Comparison of ENCODE assay signal across 27 cellular contexts in the genomic region with DNA sequence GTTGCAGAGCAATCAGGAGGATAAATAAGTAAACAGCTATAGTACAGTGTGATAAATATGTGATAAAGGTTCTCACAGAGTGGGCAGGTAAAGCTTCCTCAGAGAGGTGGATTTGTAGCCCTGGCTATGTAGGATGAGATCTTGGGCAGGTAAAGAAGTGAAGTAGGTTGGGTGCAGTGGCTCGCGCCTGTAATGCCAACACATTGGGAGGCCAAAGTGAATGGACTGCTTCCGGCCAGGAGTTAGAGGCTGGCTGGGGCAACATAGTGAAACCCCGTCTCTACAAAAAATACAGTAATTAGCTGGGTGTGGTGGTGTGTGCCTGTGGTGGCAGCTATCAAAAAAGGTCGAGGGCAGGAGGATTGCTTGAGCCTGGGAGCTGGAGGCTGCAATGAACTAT.
"Had no signal": no experiment of that assay in that cellular context is flagged by ENCODE, and none has a peak within 500 bp of the region (broad histone marks: within the 10 kb centered on the region; RNA-seq: fewer than 3 reads in every experiment).

No MANE protein-coding gene starts in this region.

- H3K4me1 Mint-ChIP-seq: immature natural killer cell; naive thymus-derived CD8-positive, alpha-beta T cell; nephron; neural crest cell; stimulated activated effector memory CD8-positive, alpha-beta T cell treated with anti-CD3 and anti-CD28 coated beads, Interleukin-12 subunit alpha, Interleukin-12 subunit beta, amount 100 ng/mL, for 72 hours had no signal

- H3K36me3 Mint-ChIP-seq: stimulated activated effector memory CD8-positive, alpha-beta T cell treated with anti-CD3 and anti-CD28 coated beads, Interleukin-12 subunit alpha, Interleukin-12 subunit beta, amount 100 ng/mL, for 72 hours had no signal

- H3K27ac ChIP-seq: left ventricle myocardium inferior, pancreas, prostate gland, sigmoid colon, spleen, suprapubic skin, thoracic aorta, tibial artery, upper lobe of right lung, uterus had no signal

- H3K4me1 ChIP-seq: left ventricle myocardium inferior, pancreas, prostate gland, sigmoid colon, spleen, suprapubic skin, tibial artery, upper lobe of right lung, uterus had no signal

- H3K27ac Mint-ChIP-seq: immature natural killer cell; nephron; stimulated activated effector memory CD8-positive, alpha-beta T cell treated with anti-CD3 and anti-CD28 coated beads, Interleukin-12 subunit alpha, Interleukin-12 subunit beta, amount 100 ng/mL, for 72 hours; stimulated activated naive CD8-positive, alpha-beta T cell treated with anti-CD3 and anti-CD28 coated beads, Interleukin-15, Interleukin-2, amounts not matched to agents 100 ng/mL and 50 ng/mL, for 24 hours had no signal

- H3K9me3 Mint-ChIP-seq: immature natural killer cell; stimulated activated effector memory CD8-positive, alpha-beta T cell treated with anti-CD3 and anti-CD28 coated beads, Interleukin-12 subunit alpha, Interleukin-12 subunit beta, amount 100 ng/mL, for 72 hours; stimulated activated naive CD8-positive, alpha-beta T cell treated with anti-CD3 and anti-CD28 coated beads, Interleukin-15, Interleukin-2, amounts not matched to agents 100 ng/mL and 50 ng/mL, for 24 hours had no signal

- H3K27me3 Mint-ChIP-seq: naive thymus-derived CD8-positive, alpha-beta T cell; stimulated activated naive CD8-positive, alpha-beta T cell treated with anti-CD3 and anti-CD28 coated beads, Interleukin-15, Interleukin-2, amounts not matched to agents 100 ng/mL and 50 ng/mL, for 24 hours had no signal

- DNase-seq: hypothalamus; immature natural killer cell; left ventricle myocardium inferior; mesendoderm; midbrain; mucosa of descending colon; naive thymus-derived CD8-positive, alpha-beta T cell; nucleus accumbens; pancreas; retina; right cardiac atrium; sigmoid colon; small intestine; spleen; stimulated activated CD4-positive, alpha-beta T cell treated with anti-CD3 and anti-CD28 coated beads, Interleukin-4, amount 100 ng/mL, for 24 hours; stimulated activated naive CD4-positive, alpha-beta T cell; tibial artery; uterus had no signal

- H3K4me3 Mint-ChIP-seq: immature natural killer cell; naive thymus-derived CD8-positive, alpha-beta T cell; nephron; neural crest cell; stimulated activated effector memory CD8-positive, alpha-beta T cell treated with anti-CD3 and anti-CD28 coated beads, Interleukin-12 subunit alpha, Interleukin-12 subunit beta, amount 100 ng/mL, for 72 hours; stimulated activated naive CD8-positive, alpha-beta T cell treated with anti-CD3 and anti-CD28 coated beads, Interleukin-15, Interleukin-2, amounts not matched to agents 100 ng/mL and 50 ng/mL, for 24 hours had no signal

- H3K27me3 ChIP-seq: pancreas, sigmoid colon, spleen, suprapubic skin, tibial artery, upper lobe of right lung, uterus had no signal

- H3K9me3 ChIP-seq: mucosa of descending colon, pancreas, prostate gland, sigmoid colon, suprapubic skin, thoracic aorta, upper lobe of right lung, uterus had no signal

- H3K36me3 ChIP-seq: pancreas, prostate gland, sigmoid colon, thoracic aorta, upper lobe of right lung, uterus had no signal

- H3K4me3 ChIP-seq: left ventricle myocardium inferior, lung, mucosa of descending colon, pancreas, prostate gland, sigmoid colon, spleen, suprapubic skin, thoracic aorta, tibial artery, upper lobe of right lung, uterus had no signal
